Comparison of ENCODE assay signal across 8 cellular contexts in genomic region chr17:9021985-9022552, GRCh38. TPM values are rescaled to one million over a fixed set of nuclear protein-coding genes. Genes with fewer than 3 reads are reported as not detected.
DNase-seq lines count a peak whose midpoint lies in the region; ATAC-seq, FAIRE-seq and TF ChIP-seq lines count a peak whose summit lies in the region.

No MANE protein-coding gene starts in this region.

- peak overlapping the region in 6 of 7 donors; percentile 87 to 94 (median 90) for H3K4me3 Mint-ChIP-seq in CD8-positive, alpha-beta memory T cell

- CTCF ChIA-PET in CD8-positive, alpha-beta memory T cell (lab: Charles Lee), result no interaction called here

- peaks cover 8% of the 10 kb centered on the region for H3K4me1 ChIP-seq in CD8-positive, alpha-beta memory T cell (ENCODE audit: insufficient read depth, low read length)
- peaks cover 31% of the 10 kb centered on the region for H3K4me1 ChIP-seq in HUES64 (ENCODE audit: insufficient read depth, low read length)
- peaks cover 0 to 15% of the 10 kb centered on the region in 2 donors for H3K4me1 ChIP-seq in kidney (ENCODE audit: control insufficient read depth in 1 of 2, insufficient read depth in 1 of 2, low read depth in 1 of 2, low read length in 2 of 2)

- H3K27me3 ChIP-seq in CD8-positive, alpha-beta memory T cell (ENCODE audit: insufficient read depth, low read length, poor library complexity, severe bottlenecking), result peaks cover 36% of the 10 kb centered on the region
- H3K27me3 ChIP-seq in HUES64 (ENCODE audit: insufficient read depth, low read length), result peaks cover 99% of the 10 kb centered on the region

- under 1% methylated on average over 76 of the region's 76 CpGs for WGBS in HUES64

- ATAC-seq in stimulated activated naive CD8-positive, alpha-beta T cell treated with anti-CD3 and anti-CD28 coated beads, Interleukin-15, Interleukin-2, amounts not matched to agents 100 U/mL and 50 U/mL, for 24 hours, result peak; percentile 6
- ATAC-seq in GM21381 (IDR thresholded peaks at IDR 0.05; ENCODE audit: unreplicated experiment), result no peak

- no peaks in the 10 kb centered on the region for H3K9me3 ChIP-seq in CD8-positive, alpha-beta memory T cell (ENCODE audit: low read length)
- H3K9me3 ChIP-seq in HUES64 (ENCODE audit: insufficient read depth, low read depth, low read length) (no peaks in the 10 kb centered on the region), kidney (ENCODE audit: control insufficient read depth in 1 of 2, low read length in 2 of 2) (no peaks in the 10 kb centered on the region)

- no peak overlapping the region for H3K9ac ChIP-seq in HUES64 (ENCODE audit: low read depth, low read length)
- H3K9ac ChIP-seq in kidney (ENCODE audit: low read length in 2 of 2), result no peak overlapping the region

- TF ChIP-seq CTCF in astrocyte of the cerebellum (IDR thresholded peaks at IDR 0.05; ENCODE audit: low read depth, low read length, missing control alignments) (no peak), kidney (IDR thresholded peaks at IDR 0.05; ENCODE audit: borderline replicate concordance, extremely low read depth, insufficient read depth) (no peak)

- FAIRE-seq in kidney (lab: Jason Lieb, UNC), result no peak

- POLR2A ChIA-PET in CD8-positive, alpha-beta memory T cell (lab: Charles Lee), result no interaction called here

- no peaks in the 10 kb centered on the region for H3K36me3 Mint-ChIP-seq in CD8-positive, alpha-beta memory T cell

- no peak overlapping the region for H3K27ac ChIP-seq in CD8-positive, alpha-beta memory T cell (ENCODE audit: low read depth, low read length)
- no peak overlapping the region for H3K27ac ChIP-seq in HUES64 (ENCODE audit: low read depth, low read length)
- H3K27ac ChIP-seq in kidney (ENCODE audit: low read depth in 2 of 2, low read length in 2 of 2), result no peak overlapping the region

- in situ Hi-C loops in astrocyte of the cerebellum (cut with HindIII; ENCODE audit: low sequenced_read_pairs), result no loop called here

- H3K36me3 ChIP-seq in CD8-positive, alpha-beta memory T cell (ENCODE audit: insufficient read depth, low read length), result no peaks in the 10 kb centered on the region
- H3K36me3 ChIP-seq in HUES64 (ENCODE audit: insufficient read depth, low read length) (no peaks in the 10 kb centered on the region), kidney (ENCODE audit: control insufficient read depth in 1 of 2, insufficient read depth in 2 of 2, low read length in 2 of 2) (no peaks in the 10 kb centered on the region)

- H3K9me3 Mint-ChIP-seq in CD8-positive, alpha-beta memory T cell, result peaks cover 0 to 4% (median 0%) of the 10 kb centered on the region in 5 donors

- peaks cover 9 to 22% (median 10%) of the 10 kb centered on the region in 3 donors for H3K4me1 Mint-ChIP-seq in CD8-positive, alpha-beta memory T cell

- DNase-seq in CD8-positive, alpha-beta memory T cell, result no peak
- no peak for DNase-seq in astrocyte of the cerebellum (ENCODE audit: low read depth)
- DNase-seq in kidney, result peak; percentile 77
- peak; percentile 19 for DNase-seq in stimulated activated naive CD8-positive, alpha-beta T cell treated with anti-CD3 and anti-CD28 coated beads, Interleukin-15, Interleukin-2, amounts not matched to agents 100 U/mL and 50 U/mL, for 24 hours
- DNase-seq in central memory CD4-positive, alpha-beta T cell, result no peak
- DNase-seq in Ammon's horn (ENCODE audit: low spot score), result no peak

- no peak overlapping the region for H3K27ac Mint-ChIP-seq in CD8-positive, alpha-beta memory T cell

- intact Hi-C loops in kidney (cut with DNase I), result no loop called here

- H3K27me3 Mint-ChIP-seq in CD8-positive, alpha-beta memory T cell, result peaks cover 42 to 61% of the 10 kb centered on the region in 2 donors

- no peak overlapping the region for H3K4me3 ChIP-seq in CD8-positive, alpha-beta memory T cell (ENCODE audit: low read length)
- peak overlapping the region; percentile 60 for H3K4me3 ChIP-seq in HUES64 (ENCODE audit: low read length)
- peak overlapping the region; percentile 49 for H3K4me3 ChIP-seq in astrocyte of the cerebellum (ENCODE audit: low read depth, low read length)
- peak overlapping the region in 1 of 2 donors; percentile 39 for H3K4me3 ChIP-seq in kidney (ENCODE audit: low read length in 2 of 2)

RNA-seq across cellular contexts. Expression of gene NTN1, which starts 0.8 kb away (rescaled TPM):
- total RNA-seq in CD8-positive, alpha-beta memory T cell, result under 1 TPM; 0.24 to 0.33 TPM
- polyA plus RNA-seq in CD8-positive, alpha-beta memory T cell, result not detected
- polyA plus RNA-seq in HUES64 (2013, experiment 1 of 2), result 2.7 TPM
- 3.2 TPM for polyA plus RNA-seq in HUES64 (2013, experiment 2 of 2)
- total RNA-seq in kidney, result 1.8 TPM
- polyA plus RNA-seq in kidney (ENCODE audit: insufficient read depth, low read depth, low replicate concordance), result 1.8 TPM

RNA-seq across cellular contexts. Expression of gene PIK3R5, which starts 56.6 kb away (rescaled TPM):
- total RNA-seq in CD8-positive, alpha-beta memory T cell, result 10 to 100 TPM; 28.6 to 30.2 TPM
- 71.6 TPM for polyA plus RNA-seq in CD8-positive, alpha-beta memory T cell
- 1.6 TPM for polyA plus RNA-seq in HUES64 (2013, experiment 1 of 2)
- polyA plus RNA-seq in HUES64 (2013, experiment 2 of 2), result 3.4 TPM
- total RNA-seq in kidney, result 19.1 TPM
- 0.45 TPM for polyA plus RNA-seq in kidney (ENCODE audit: insufficient read depth, low read depth, low replicate concordance)

Comparison
In these comparisons a context has a peak if more than half of its experiments do, and no peak if none do; other contexts are left out.
1. DNase-seq: peak in kidney (single experiment) and stimulated activated naive CD8-positive, alpha-beta T cell treated with anti-CD3 and anti-CD28 coated beads, Interleukin-15, Interleukin-2, amounts not matched to agents 100 U/mL and 50 U/mL, for 24 hours (single experiment); none in CD8-positive, alpha-beta memory T cell (0 of 5), astrocyte of the cerebellum (single experiment), central memory CD4-positive, alpha-beta T cell (single experiment) and Ammon's horn (single experiment).